Comparison of ENCODE assay signal across 3 cellular contexts in the genomic region with DNA sequence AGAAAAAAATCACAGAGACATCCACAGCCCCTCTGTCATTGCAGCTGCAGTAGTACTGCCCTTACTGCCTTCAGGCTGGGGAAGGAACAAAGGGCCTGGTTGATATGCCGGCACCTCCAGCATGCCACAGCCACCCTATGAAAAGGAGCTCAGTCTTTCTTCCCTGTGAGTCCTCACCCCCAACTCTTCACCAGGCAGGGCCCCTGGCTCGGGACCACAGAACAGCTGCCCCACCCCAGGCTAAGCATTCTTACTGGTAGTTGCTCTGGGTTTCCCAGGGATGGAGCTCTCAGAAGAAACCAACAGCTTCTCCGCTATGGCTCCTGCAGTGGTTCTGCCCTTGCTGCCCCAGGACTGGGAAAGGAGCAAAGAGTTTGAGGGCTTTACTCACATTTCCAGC. TPM values are rescaled to one million over a fixed set of nuclear protein-coding genes. Genes with fewer than 3 reads are reported as not detected.
"Had no signal": no experiment of that assay in that cellular context is flagged by ENCODE, and none has a peak within 500 bp of the region (broad histone marks: within the 10 kb centered on the region; RNA-seq: fewer than 3 reads in every experiment).

No MANE protein-coding gene starts in this region.

RNA-seq across cellular contexts. Expression of a gene that starts 47.9 kb away (rescaled TPM):
- total RNA-seq: activated CD4-positive, alpha-beta T cell treated with anti-CD3 and anti-CD28 coated beads, Interleukin-2, amount 10 ng/mL, durations not matched to agents 24 days and 14 days; PC-3; Right ventricle myocardium superior had no signal
